9 cellular contexts compared by ENCODE assay signal in genomic region chr1:153749408-153750005, GRCh38. TPM values are rescaled to one million over a fixed set of nuclear protein-coding genes. Genes with fewer than 3 reads are reported as not detected.
DNase-seq lines count a peak whose midpoint lies in the region; ATAC-seq and TF ChIP-seq lines count a peak whose summit lies in the region.
"Had no signal": no experiment of that assay in that cellular context is flagged by ENCODE, and none has a peak within 500 bp of the region (broad histone marks: within the 10 kb centered on the region; RNA-seq: fewer than 3 reads in every experiment).

No MANE protein-coding gene starts in this region.

- peaks cover 6% of the 10 kb centered on the region for H3K4me1 Mint-ChIP-seq in CD4-positive, alpha-beta T cell (ENCODE audit: low read depth)
- peaks cover 4% of the 10 kb centered on the region for H3K4me1 Mint-ChIP-seq in nephron
- peaks cover 16 to 20% of the 10 kb centered on the region in 2 donors for H3K4me1 Mint-ChIP-seq in stimulated activated naive B cell treated with anti-CD40 and anti-IgM and Interleukin-4, amounts not matched to agents 10 μg/mL and 1 μg/mL and 100 μg/mL, for 72 hours

- CTCF ChIA-PET in CD4-positive, alpha-beta T cell (lab: Charles Lee), result interaction anchor here (1.5 to 2.6 kb wide), 2 partner anchors 69 to 72 kb away, joined by 4 to 12 read pairs; no protein-coding TSS in a partner anchor

- no peaks in the 10 kb centered on the region for H3K9me3 Mint-ChIP-seq in CD4-positive, alpha-beta T cell
- no peaks in the 10 kb centered on the region for H3K9me3 Mint-ChIP-seq in nephron
- H3K9me3 Mint-ChIP-seq in stimulated activated naive B cell treated with anti-CD40 and anti-IgM and Interleukin-4, amounts not matched to agents 10 μg/mL and 1 μg/mL and 100 μg/mL, for 72 hours, result no peaks in the 10 kb centered on the region

- no peaks in the 10 kb centered on the region for H3K27me3 Mint-ChIP-seq in CD4-positive, alpha-beta T cell
- H3K27me3 Mint-ChIP-seq in nephron (ENCODE audit: low read depth), result no peaks in the 10 kb centered on the region
- no peaks in the 10 kb centered on the region for H3K27me3 Mint-ChIP-seq in stimulated activated naive B cell treated with anti-CD40 and anti-IgM and Interleukin-4, amounts not matched to agents 10 μg/mL and 1 μg/mL and 100 μg/mL, for 72 hours

- peak; percentile 95 for TF ChIP-seq CTCF in CD4-positive, alpha-beta T cell (IDR thresholded peaks at IDR 0.05)
- TF ChIP-seq CTCF in esophagus squamous epithelium (IDR thresholded peaks at IDR 0.05) (peak; percentile 63 to 96 (median 91)), nephron (IDR thresholded peaks at IDR 0.05; ENCODE audit: unreplicated experiment in 3 of 3) (peak; percentile 92 to 96 (median 95))

- DNase-seq in CD4-positive, alpha-beta T cell, result peak; percentile 67 to 79 (median 72)
- peak; percentile 68 for DNase-seq in Jurkat, Clone E6-1 (ENCODE audit: low read depth, low spot score)
- DNase-seq in OCI-M1 (lab: John Stamatoyannopoulos, UW), result peak; percentile 96
- DNase-seq in activated T-cell treated with anti-CD3 and anti-CD28 coated beads for 24 hours (ENCODE audit: low read depth), result peak; percentile 77
- DNase-seq in esophagus squamous epithelium (lab: John Stamatoyannopoulos, UW), result peak; percentile 27
- DNase-seq in stimulated activated naive B cell treated with anti-CD40 and anti-IgM and Interleukin-4, amounts not matched to agents 10 μg/mL and 1 μg/mL and 100 μg/mL, for 72 hours, result peak; percentile 81

- intact Hi-C loops in CD4-positive, alpha-beta T cell (cut with DNase I, micrococcal nuclease), result loop anchor here (1.0 to 10.0 kb wide), 5 partner anchors 72 to 395 kb away; partner anchors contain the start of gene S100A9 (in 1 of the 2)
- intact Hi-C loops in esophagus squamous epithelium (cut with DNase I), result loop anchor here (5.0 kb wide), 1 partner anchor 67 kb away; no protein-coding TSS in a partner anchor

- ATAC-seq in CD4-positive, alpha-beta T cell (ENCODE audit: poor library complexity), result peak; percentile 100
- peak; percentile 92 for ATAC-seq in GM21381 (IDR thresholded peaks at IDR 0.05; ENCODE audit: unreplicated experiment)
- peak; percentile 99 to 100 for ATAC-seq in stimulated activated naive B cell treated with anti-CD40 and anti-IgM and Interleukin-4, amounts not matched to agents 10 μg/mL and 1 μg/mL and 100 μg/mL, for 72 hours (replicated peaks)

- H3K9me3 ChIP-seq in CD4-positive, alpha-beta T cell (ENCODE audit: control insufficient read depth, low read length), result no peaks in the 10 kb centered on the region
- no peaks in the 10 kb centered on the region for H3K9me3 ChIP-seq in esophagus squamous epithelium

- H3K36me3 ChIP-seq in esophagus squamous epithelium, result peaks cover 21 to 98% (median 23%) of the 10 kb centered on the region in 3 donors

- H3K36me3 Mint-ChIP-seq in CD4-positive, alpha-beta T cell (ENCODE audit: low read depth), result peaks cover 88% of the 10 kb centered on the region
- H3K36me3 Mint-ChIP-seq in nephron (ENCODE audit: low read depth), result peaks cover 72% of the 10 kb centered on the region
- H3K36me3 Mint-ChIP-seq in stimulated activated naive B cell treated with anti-CD40 and anti-IgM and Interleukin-4, amounts not matched to agents 10 μg/mL and 1 μg/mL and 100 μg/mL, for 72 hours, result peaks cover 47 to 65% of the 10 kb centered on the region in 2 donors

- H3K27me3 ChIP-seq in CD4-positive, alpha-beta T cell (ENCODE audit: control insufficient read depth, insufficient read depth, low read length), result no peaks in the 10 kb centered on the region
- no peaks in the 10 kb centered on the region for H3K27me3 ChIP-seq in esophagus squamous epithelium

- POLR2A ChIA-PET in CD4-positive, alpha-beta T cell (lab: Charles Lee), result interaction anchor here (1.7 kb wide), 1 partner anchor 21 kb away, joined by 3 read pairs; the partner anchor contains the start of gene INTS3

- peak overlapping the region; percentile 3 for H3K27ac Mint-ChIP-seq in CD4-positive, alpha-beta T cell
- H3K27ac Mint-ChIP-seq in nephron, result peak overlapping the region; percentile 39 to 66 (median 55)
- H3K27ac Mint-ChIP-seq in stimulated activated naive B cell treated with anti-CD40 and anti-IgM and Interleukin-4, amounts not matched to agents 10 μg/mL and 1 μg/mL and 100 μg/mL, for 72 hours, result peak overlapping the region; percentile 14

- H3K27ac ChIP-seq in CD4-positive, alpha-beta T cell (ENCODE audit: low read depth, low read length), result no peak overlapping the region
- H3K27ac ChIP-seq in esophagus squamous epithelium, result peak overlapping the region in 3 of 4 donors; percentile 17 to 64 (median 50)
- H3K27ac ChIP-seq: SK-N-MC had no signal

- WGBS in esophagus squamous epithelium, 2 donors, result 37 to 49% methylated on average over 6 of the region's 6 CpGs

- no peak overlapping the region for H3K4me3 ChIP-seq in Jurkat, Clone E6-1 (ENCODE audit: low read length)
- H3K4me3 ChIP-seq in esophagus squamous epithelium, result no peak overlapping the region
- H3K4me3 ChIP-seq: SK-N-MC had no signal

- H3K4me3 Mint-ChIP-seq in CD4-positive, alpha-beta T cell, result no peak overlapping the region
- H3K4me3 Mint-ChIP-seq in nephron, result no peak overlapping the region
- H3K4me3 Mint-ChIP-seq in stimulated activated naive B cell treated with anti-CD40 and anti-IgM and Interleukin-4, amounts not matched to agents 10 μg/mL and 1 μg/mL and 100 μg/mL, for 72 hours, result no peak overlapping the region

- TF ChIP-seq POLR2A in esophagus squamous epithelium (IDR thresholded peaks at IDR 0.05), result no peak

- H3K4me1 ChIP-seq in esophagus squamous epithelium, result peaks cover 0 to 36% (median 3%) of the 10 kb centered on the region in 3 donors

RNA-seq across cellular contexts. Expression of gene INTS3, which starts 21.7 kb away (rescaled TPM):
- 10 to 100 TPM; 24.9 to 27.4 TPM for total RNA-seq in CD4-positive, alpha-beta T cell
- polyA plus RNA-seq in Jurkat, Clone E6-1 (2012; ENCODE audit: insufficient read depth, insufficient read length), result 29.6 TPM
- 10 to 100 TPM; 24.6 to 27.9 (median 26.2) TPM for total RNA-seq in esophagus squamous epithelium

RNA-seq across cellular contexts. Expression of gene SLC27A3, which starts 25.7 kb away (rescaled TPM):
- total RNA-seq in CD4-positive, alpha-beta T cell, result 1 to 10 TPM; 3.8 to 4.4 TPM
- polyA plus RNA-seq in Jurkat, Clone E6-1 (2012; ENCODE audit: insufficient read depth, insufficient read length), result 6.4 TPM
- 10 to 100 TPM in 2 of 4 donors, 1 to 10 TPM in 2; 7.6 to 15.0 (median 11.2) TPM for total RNA-seq in esophagus squamous epithelium

Comparison
In these comparisons a context has a peak if more than half of its experiments do, and no peak if none do; other contexts are left out.
1. DNase-seq: peak in every context shown above with its lines; median percentile 96 in OCI-M1; 81 in stimulated activated naive B cell treated with anti-CD40 and anti-IgM and Interleukin-4, amounts not matched to agents 10 μg/mL and 1 μg/mL and 100 μg/mL, for 72 hours; 77 in activated T-cell treated with anti-CD3 and anti-CD28 coated beads for 24 hours; 72 in CD4-positive, alpha-beta T cell; 68 in Jurkat, Clone E6-1; 27 in esophagus squamous epithelium.
2. H3K27ac Mint-ChIP-seq: peak in every context shown above with its lines; median percentile 55 in nephron; 14 in stimulated activated naive B cell treated with anti-CD40 and anti-IgM and Interleukin-4, amounts not matched to agents 10 μg/mL and 1 μg/mL and 100 μg/mL, for 72 hours; 3 in CD4-positive, alpha-beta T cell.